Comparison of ENCODE assay signal across 9 cellular contexts in genomic region chr16:27318399-27319256, GRCh38. TPM values are rescaled to one million over a fixed set of nuclear protein-coding genes. Genes with fewer than 3 reads are reported as not detected.
A peak's percentile ranks its signal among the peaks of the same experiment; 100 is the strongest.
DNase-seq lines count a peak whose midpoint lies in the region.
"Had no signal": no experiment of that assay in that cellular context is flagged by ENCODE, and none has a peak within 500 bp of the region (broad histone marks: within the 10 kb centered on the region; RNA-seq: fewer than 3 reads in every experiment).

No MANE protein-coding gene starts in this region.

- DNase-seq in NK-92 treated with Interleukin-12 subunit alpha and Interleukin-12 subunit beta, amount 100 ng/mL, for 24 hours (lab: John Stamatoyannopoulos, UW): peak; percentile 43
- no peak for DNase-seq in NK-92 (lab: John Stamatoyannopoulos, UW; ENCODE audit: unreplicated experiment)
- DNase-seq in activated CD4-positive, alpha-beta T cell treated with anti-CD3 and anti-CD28 coated beads, Interleukin-2, amount 50 U/mL, for 48 hours: peak; percentile 64 to 69
- peak; percentile 51 for DNase-seq in pons (ENCODE audit: low spot score)
- DNase-seq in NCI-H2107 (lab: John Stamatoyannopoulos, UW): no peak
- DNase-seq in NCI-H774 (lab: John Stamatoyannopoulos, UW): no peak
- DNase-seq in retina: no peak

- peak overlapping the region; percentile 96 to 98 for H3K27ac ChIP-seq in esophagus (ENCODE audit: low read depth in 2 of 2, low read length in 1 of 2)
- H3K27ac ChIP-seq: 22Rv1 had no signal

- WGBS in esophagus, 2 donors: 21 to 34% methylated on average over 18 of the region's 18 CpGs

- H3K36me3 ChIP-seq in esophagus (ENCODE audit: control insufficient read depth in 2 of 2, insufficient read depth in 2 of 2, low read length in 1 of 2): no peaks in the 10 kb centered on the region

- H3K4me1 ChIP-seq in esophagus (ENCODE audit: control insufficient read depth in 2 of 2, insufficient read depth in 2 of 2, low read length in 1 of 2): peaks cover 0 to 27% of the 10 kb centered on the region in 2 donors

- H3K9me3 ChIP-seq in esophagus (ENCODE audit: control insufficient read depth in 2 of 2, insufficient read depth in 1 of 2, low read depth in 1 of 2, low read length in 1 of 2): no peaks in the 10 kb centered on the region

- no peaks in the 10 kb centered on the region for H3K27me3 ChIP-seq in esophagus (ENCODE audit: control insufficient read depth in 1 of 2, insufficient read depth in 2 of 2, low read length in 2 of 2)

- H3K4me3 ChIP-seq in esophagus (ENCODE audit: low read depth in 1 of 2, low read length in 2 of 2): peak overlapping the region in 1 of 2 donors; percentile 23

RNA-seq across cellular contexts. Expression of gene IL4R, which starts 4.9 kb away (rescaled TPM):
- 10 to 100 TPM; 51.1 to 60.0 TPM for polyA plus RNA-seq in esophagus

RNA-seq across cellular contexts. Expression of gene NSMCE1, which starts 50.1 kb away (rescaled TPM):
- 10 to 100 TPM; 29.0 to 47.1 TPM for polyA plus RNA-seq in esophagus

Comparison
In these comparisons a context has a peak if more than half of its experiments do, and no peak if none do; other contexts are left out.
1. DNase-seq: peak in NK-92 treated with Interleukin-12 subunit alpha and Interleukin-12 subunit beta, amount 100 ng/mL, for 24 hours (single experiment), activated CD4-positive, alpha-beta T cell treated with anti-CD3 and anti-CD28 coated beads, Interleukin-2, amount 50 U/mL, for 48 hours (2 of 2) and pons (single experiment); none in NK-92 (single experiment), NCI-H2107 (single experiment), NCI-H774 (single experiment) and retina (single experiment).